Comparison of ENCODE assay signal across 12 cellular contexts in the genomic region with DNA sequence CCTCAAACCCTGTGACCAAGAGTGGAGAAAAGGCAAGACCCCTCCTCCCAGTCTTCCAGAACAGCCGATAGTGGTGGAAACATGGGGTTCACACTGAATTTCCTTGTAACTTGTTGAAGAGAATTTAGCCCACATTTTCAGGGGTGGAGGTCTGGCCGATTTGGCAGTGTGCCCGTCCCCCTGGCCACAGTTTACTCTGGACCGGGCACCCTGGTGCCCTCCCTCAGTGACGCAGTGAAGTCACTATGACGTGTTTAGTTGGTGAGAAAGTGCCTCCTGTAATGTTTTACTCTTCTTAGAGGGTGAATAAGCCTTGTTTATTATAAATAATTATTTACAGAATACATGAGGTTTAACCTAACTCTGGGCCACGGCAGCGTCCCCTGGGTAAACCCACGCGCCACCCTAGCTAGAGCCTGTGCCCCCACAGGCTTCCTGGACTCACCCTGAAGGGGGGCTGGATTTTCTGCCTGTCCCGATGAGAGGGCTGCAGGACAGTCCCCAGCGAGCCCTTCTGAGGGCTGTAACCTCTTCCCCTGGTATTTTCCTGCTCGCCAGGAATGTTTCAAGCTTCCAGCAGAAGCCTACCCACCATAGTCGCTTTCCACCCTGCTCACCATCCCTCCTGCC.
DNase-seq lines count a peak whose midpoint lies in the region; ATAC-seq and TF ChIP-seq lines count a peak whose summit lies in the region.
"Had no signal": no experiment of that assay in that cellular context is flagged by ENCODE, and none has a peak within 500 bp of the region (broad histone marks: within the 10 kb centered on the region; RNA-seq: fewer than 3 reads in every experiment).

No MANE protein-coding gene starts in this region.

- TF ChIP-seq POLR2A in tibial nerve (IDR thresholded peaks at IDR 0.05): no peak

- peak overlapping the region; percentile 100 for H3K4me3 Mint-ChIP-seq in activated naive CD4-positive, alpha-beta T cell treated with anti-CD3 and anti-CD28 coated beads, Interleukin-2, amount 10 ng/mL, durations not matched to agents 7 days and 5 days
- H3K4me3 Mint-ChIP-seq in activated T-cell treated with anti-CD3 and anti-CD28 coated beads, Interleukin-2, amount 50 U/mL, for 72 hours: peak overlapping the region; percentile 97 to 99

- H3K9me3 ChIP-seq in mucosa of rectum (ENCODE audit: control insufficient read depth in 2 of 2, low read length in 2 of 2): no peaks in the 10 kb centered on the region
- no peaks in the 10 kb centered on the region for H3K9me3 ChIP-seq in tibial nerve
- H3K9me3 ChIP-seq: adrenal gland, thyroid gland had no signal

- 51 to 53% methylated on average over 14 of the region's 14 CpGs for WGBS in tibial nerve, 2 donors

- H3K4me1 Mint-ChIP-seq in activated naive CD4-positive, alpha-beta T cell treated with anti-CD3 and anti-CD28 coated beads, Interleukin-2, amount 10 ng/mL, durations not matched to agents 7 days and 5 days: peaks cover 72% of the 10 kb centered on the region
- peaks cover 85% of the 10 kb centered on the region for H3K4me1 Mint-ChIP-seq in activated T-cell treated with anti-CD3 and anti-CD28 coated beads, Interleukin-2, amount 50 U/mL, for 72 hours (ENCODE audit: low read depth)

- no peak for TF ChIP-seq EP300 in tibial nerve (IDR thresholded peaks at IDR 0.05)

- CTCF ChIA-PET in activated naive CD4-positive, alpha-beta T cell treated with anti-CD3 and anti-CD28 coated beads, Interleukin-2, amount 10 ng/mL, durations not matched to agents 7 days and 5 days (lab: Charles Lee): interaction anchor here (1.1 to 1.4 kb wide), 3 partner anchors 17 to 82 kb away, joined by 3 to 7 read pairs (median 4); no protein-coding TSS in a partner anchor

- no peak for ATAC-seq in activated T-cell treated with anti-CD3 and anti-CD28 coated beads, Interleukin-2, amount 50 U/mL, for 72 hours (replicated peaks in 1 of 2)
- ATAC-seq in HG02642 (IDR thresholded peaks at IDR 0.05; ENCODE audit: poor library complexity, unreplicated experiment) (no peak), GM21360 (IDR thresholded peaks at IDR 0.05; ENCODE audit: unreplicated experiment) (no peak)

- peaks cover 78% of the 10 kb centered on the region for H3K36me3 Mint-ChIP-seq in activated naive CD4-positive, alpha-beta T cell treated with anti-CD3 and anti-CD28 coated beads, Interleukin-2, amount 10 ng/mL, durations not matched to agents 7 days and 5 days
- peaks cover 13 to 21% of the 10 kb centered on the region in 2 donors for H3K36me3 Mint-ChIP-seq in activated T-cell treated with anti-CD3 and anti-CD28 coated beads, Interleukin-2, amount 50 U/mL, for 72 hours (ENCODE audit: insufficient read depth in 2 of 2)

- no peak for DNase-seq in activated naive CD4-positive, alpha-beta T cell treated with anti-CD3 and anti-CD28 coated beads, Interleukin-2, amount 10 ng/mL, durations not matched to agents 7 days and 5 days
- DNase-seq in activated naive CD4-positive, alpha-beta T cell treated with anti-CD3 and anti-CD28 coated beads, Interleukin-2, amount 50 U/mL, for 16 hours: no peak
- DNase-seq in activated T-cell treated with anti-CD3 and anti-CD28 coated beads, Interleukin-2, amount 50 U/mL, for 72 hours: peak in 1 of 2 donors; percentile 54
- no peak for DNase-seq in tibial nerve (ENCODE audit: low spot score in 2 of 2)
- DNase-seq in NCI-H1105 treated with DMSO at 0.1 percent for 48 hours (lab: John Stamatoyannopoulos, UW): no peak
- DNase-seq: adrenal gland, GDM1, NCI-H1092 treated with DMSO at 0.1 percent for 48 hours, thyroid gland had no signal

- H3K27ac ChIP-seq in mucosa of rectum (ENCODE audit: low read depth in 2 of 2, low read length in 2 of 2) (peak overlapping the region; percentile 9 to 75), tibial nerve (peak overlapping the region in 3 of 4 donors; percentile 90 to 94 (median 91))
- H3K27ac ChIP-seq: thyroid gland had no signal

- H3K4me1 ChIP-seq in mucosa of rectum (ENCODE audit: control insufficient read depth in 2 of 2, insufficient read depth in 2 of 2, low read length in 2 of 2) (peaks cover 36 to 37% of the 10 kb centered on the region in 2 donors), tibial nerve (peaks cover 0 to 100% (median 92%) of the 10 kb centered on the region in 4 donors)

- peaks cover 0 to 5% of the 10 kb centered on the region in 2 donors for H3K36me3 ChIP-seq in mucosa of rectum (ENCODE audit: control insufficient read depth in 2 of 2, insufficient read depth in 2 of 2, low read length in 2 of 2)
- no peaks in the 10 kb centered on the region for H3K36me3 ChIP-seq in tibial nerve
- H3K36me3 ChIP-seq: adrenal gland, thyroid gland had no signal

- no peaks in the 10 kb centered on the region for H3K27me3 Mint-ChIP-seq in activated naive CD4-positive, alpha-beta T cell treated with anti-CD3 and anti-CD28 coated beads, Interleukin-2, amount 10 ng/mL, durations not matched to agents 7 days and 5 days
- no peaks in the 10 kb centered on the region for H3K27me3 Mint-ChIP-seq in activated T-cell treated with anti-CD3 and anti-CD28 coated beads, Interleukin-2, amount 50 U/mL, for 72 hours (ENCODE audit: low read depth)

- H3K27me3 ChIP-seq in mucosa of rectum (ENCODE audit: control insufficient read depth in 2 of 2, insufficient read depth in 2 of 2, low read length in 2 of 2) (no peaks in the 10 kb centered on the region), tibial nerve (no peaks in the 10 kb centered on the region)
- H3K27me3 ChIP-seq: adrenal gland, thyroid gland had no signal

- peak overlapping the region in 1 of 2 donors; percentile 41 for H3K9ac ChIP-seq in mucosa of rectum (ENCODE audit: low read depth in 1 of 2, low read length in 2 of 2)

- H3K4me3 ChIP-seq in mucosa of rectum (ENCODE audit: low read length in 2 of 2) (peak overlapping the region in 1 of 2 donors; percentile 45), tibial nerve (no peak overlapping the region)
- H3K4me3 ChIP-seq: adrenal gland, thyroid gland had no signal

- no peaks in the 10 kb centered on the region for H3K9me3 Mint-ChIP-seq in activated naive CD4-positive, alpha-beta T cell treated with anti-CD3 and anti-CD28 coated beads, Interleukin-2, amount 10 ng/mL, durations not matched to agents 7 days and 5 days
- H3K9me3 Mint-ChIP-seq in activated T-cell treated with anti-CD3 and anti-CD28 coated beads, Interleukin-2, amount 50 U/mL, for 72 hours: no peaks in the 10 kb centered on the region

- H3K27ac Mint-ChIP-seq in activated naive CD4-positive, alpha-beta T cell treated with anti-CD3 and anti-CD28 coated beads, Interleukin-2, amount 10 ng/mL, durations not matched to agents 7 days and 5 days: peak overlapping the region; percentile 94
- peak overlapping the region; percentile 97 for H3K27ac Mint-ChIP-seq in activated T-cell treated with anti-CD3 and anti-CD28 coated beads, Interleukin-2, amount 50 U/mL, for 72 hours

- TF ChIP-seq CTCF in tibial nerve (IDR thresholded peaks at IDR 0.05): no peak
